ENCODE assay signal across 2 cellular contexts in the genomic region with DNA sequence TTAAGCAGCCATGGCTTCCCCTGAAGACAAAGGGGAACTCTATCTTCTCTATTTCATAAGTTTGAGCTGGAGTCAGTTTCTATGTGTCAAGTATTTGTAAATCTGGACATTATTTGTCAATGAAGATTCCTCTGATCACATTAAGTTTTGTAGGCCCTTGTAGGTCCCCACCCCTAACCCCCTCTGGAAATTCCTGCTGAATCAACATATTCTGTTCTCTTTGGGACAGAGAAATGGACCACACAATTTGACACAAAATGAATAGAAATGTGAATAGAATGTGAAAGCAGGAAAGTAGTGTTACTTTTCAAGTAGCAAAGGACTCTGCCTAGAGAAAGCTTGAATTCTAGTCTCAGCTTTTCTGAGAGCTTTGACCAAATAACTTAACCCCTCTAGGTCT.
TF ChIP-seq lines count a peak whose summit lies in the region.

No MANE protein-coding gene starts in this region.

TF ChIP-seq in IMR-90, 13 proteins besides CTCF, POLR2A, EP300 and RAD21:
- TF ChIP-seq FOS (IDR thresholded peaks at IDR 0.05; ENCODE audit: low read depth, low read length) (no peak), MAFK (IDR thresholded peaks at IDR 0.05; ENCODE audit: low read depth, low read length) (peak; percentile 71)

TF ChIP-seq in K562, 482 proteins besides CTCF, POLR2A, EP300 and RAD21:
- peak; percentile 43; the same call in 1 of the 2 replicates for TF ChIP-seq ZNF316 (IDR thresholded peaks at IDR 0.05)
- TF ChIP-seq, protein P1, sequence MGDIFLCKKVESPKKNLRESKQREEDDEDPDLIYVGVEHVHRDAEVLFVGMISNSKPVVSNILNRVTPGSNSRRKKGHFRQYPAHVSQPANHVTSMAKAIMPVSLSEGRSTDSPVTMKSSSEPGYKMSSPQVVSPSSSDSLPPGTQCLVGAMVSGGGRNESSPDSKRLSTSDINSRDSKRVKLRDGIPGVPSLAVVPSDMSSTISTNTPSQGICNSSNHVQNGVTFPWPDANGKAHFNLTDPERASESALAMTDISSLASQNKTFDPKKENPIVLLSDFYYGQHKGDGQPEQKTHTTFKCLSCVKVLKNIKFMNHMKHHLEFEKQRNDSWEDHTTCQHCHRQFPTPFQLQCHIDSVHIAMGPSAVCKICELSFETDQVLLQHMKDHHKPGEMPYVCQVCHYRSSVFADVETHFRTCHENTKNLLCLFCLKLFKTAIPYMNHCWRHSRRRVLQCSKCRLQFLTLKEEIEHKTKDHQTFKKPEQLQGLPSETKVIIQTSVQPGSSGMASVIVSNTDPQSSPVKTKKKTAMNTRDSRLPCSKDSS (IDR thresholded peaks at IDR 0.05; ENCODE audit: low read depth, partially characterized antibody) = no peak
- no peak for TF ChIP-seq ZNF778 (CRISPR knock-in tag; IDR thresholded peaks at IDR 0.05)
- TF ChIP-seq, protein P2, sequence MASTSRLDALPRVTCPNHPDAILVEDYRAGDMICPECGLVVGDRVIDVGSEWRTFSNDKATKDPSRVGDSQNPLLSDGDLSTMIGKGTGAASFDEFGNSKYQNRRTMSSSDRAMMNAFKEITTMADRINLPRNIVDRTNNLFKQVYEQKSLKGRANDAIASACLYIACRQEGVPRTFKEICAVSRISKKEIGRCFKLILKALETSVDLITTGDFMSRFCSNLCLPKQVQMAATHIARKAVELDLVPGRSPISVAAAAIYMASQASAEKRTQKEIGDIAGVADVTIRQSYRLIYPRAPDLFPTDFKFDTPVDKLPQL (IDR thresholded peaks at IDR 0.05; ENCODE audit: extremely low read depth, insufficient read length) = no peak
- no peak for TF ChIP-seq CHCHD3 (CRISPR knock-in tag; IDR thresholded peaks at IDR 0.05)
- TF ChIP-seq, protein P3, sequence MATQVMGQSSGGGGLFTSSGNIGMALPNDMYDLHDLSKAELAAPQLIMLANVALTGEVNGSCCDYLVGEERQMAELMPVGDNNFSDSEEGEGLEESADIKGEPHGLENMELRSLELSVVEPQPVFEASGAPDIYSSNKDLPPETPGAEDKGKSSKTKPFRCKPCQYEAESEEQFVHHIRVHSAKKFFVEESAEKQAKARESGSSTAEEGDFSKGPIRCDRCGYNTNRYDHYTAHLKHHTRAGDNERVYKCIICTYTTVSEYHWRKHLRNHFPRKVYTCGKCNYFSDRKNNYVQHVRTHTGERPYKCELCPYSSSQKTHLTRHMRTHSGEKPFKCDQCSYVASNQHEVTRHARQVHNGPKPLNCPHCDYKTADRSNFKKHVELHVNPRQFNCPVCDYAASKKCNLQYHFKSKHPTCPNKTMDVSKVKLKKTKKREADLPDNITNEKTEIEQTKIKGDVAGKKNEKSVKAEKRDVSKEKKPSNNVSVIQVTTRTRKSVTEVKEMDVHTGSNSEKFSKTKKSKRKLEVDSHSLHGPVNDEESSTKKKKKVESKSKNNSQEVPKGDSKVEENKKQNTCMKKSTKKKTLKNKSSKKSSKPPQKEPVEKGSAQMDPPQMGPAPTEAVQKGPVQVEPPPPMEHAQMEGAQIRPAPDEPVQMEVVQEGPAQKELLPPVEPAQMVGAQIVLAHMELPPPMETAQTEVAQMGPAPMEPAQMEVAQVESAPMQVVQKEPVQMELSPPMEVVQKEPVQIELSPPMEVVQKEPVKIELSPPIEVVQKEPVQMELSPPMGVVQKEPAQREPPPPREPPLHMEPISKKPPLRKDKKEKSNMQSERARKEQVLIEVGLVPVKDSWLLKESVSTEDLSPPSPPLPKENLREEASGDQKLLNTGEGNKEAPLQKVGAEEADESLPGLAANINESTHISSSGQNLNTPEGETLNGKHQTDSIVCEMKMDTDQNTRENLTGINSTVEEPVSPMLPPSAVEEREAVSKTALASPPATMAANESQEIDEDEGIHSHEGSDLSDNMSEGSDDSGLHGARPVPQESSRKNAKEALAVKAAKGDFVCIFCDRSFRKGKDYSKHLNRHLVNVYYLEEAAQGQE (CRISPR knock-in tag; IDR thresholded peaks at IDR 0.05; ENCODE audit: low read depth) = no peak
- TF ChIP-seq ZNF830 (CRISPR knock-in tag; IDR thresholded peaks at IDR 0.05) = no peak
- peak; percentile 51 for TF ChIP-seq MAFF (IDR thresholded peaks at IDR 0.05; ENCODE audit: low read length)
- no peak for TF ChIP-seq NBN (IDR thresholded peaks at IDR 0.05; ENCODE audit: low read depth)
- no peak for TF ChIP-seq ZNF408 (CRISPR knock-in tag; IDR thresholded peaks at IDR 0.05; ENCODE audit: low read depth)
- TF ChIP-seq, protein P4, sequence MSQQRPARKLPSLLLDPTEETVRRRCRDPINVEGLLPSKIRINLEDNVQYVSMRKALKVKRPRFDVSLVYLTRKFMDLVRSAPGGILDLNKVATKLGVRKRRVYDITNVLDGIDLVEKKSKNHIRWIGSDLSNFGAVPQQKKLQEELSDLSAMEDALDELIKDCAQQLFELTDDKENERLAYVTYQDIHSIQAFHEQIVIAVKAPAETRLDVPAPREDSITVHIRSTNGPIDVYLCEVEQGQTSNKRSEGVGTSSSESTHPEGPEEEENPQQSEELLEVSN (IDR thresholded peaks at IDR 0.05; ENCODE audit: borderline replicate concordance in 1 of 2, extremely low read depth in 1 of 2, insufficient read depth in 1 of 2, insufficient read length in 1 of 2, low read depth in 1 of 2, low read length in 1 of 2, poor library complexity in 1 of 2, severe bottlenecking in 1 of 2) = no peak
